In the genomic region with DNA sequence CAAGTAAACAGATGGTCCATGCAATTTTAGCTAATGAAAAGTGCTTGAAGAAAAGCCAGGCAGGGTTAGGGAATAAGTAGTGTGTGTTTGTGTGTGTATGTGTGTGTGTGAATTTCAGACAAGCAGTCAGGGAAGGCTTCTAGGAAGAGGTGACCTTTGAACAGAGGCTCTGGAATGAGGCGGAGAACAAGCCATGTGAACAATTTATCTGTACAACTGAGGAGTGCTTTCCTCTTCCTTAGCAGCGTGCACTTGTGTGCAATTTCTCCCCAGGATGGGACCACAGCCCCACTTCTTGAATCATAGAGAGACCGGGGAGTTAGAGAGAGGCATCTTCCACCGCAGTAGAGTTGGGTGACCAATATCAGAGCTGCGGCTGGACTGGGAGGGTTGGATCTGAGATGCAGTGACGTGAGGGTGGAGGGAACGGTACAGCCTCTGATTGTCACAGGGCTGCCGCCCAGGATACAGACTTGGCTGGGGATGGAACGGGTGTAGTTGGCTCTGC, we compare ENCODE assay signal across 1 cellular context.
TF ChIP-seq lines count a peak whose summit lies in the region.

No MANE protein-coding gene starts in this region.

TF ChIP-seq in H1, 55 proteins besides CTCF, POLR2A, EP300 and RAD21 (continued from another document):
- TF ChIP-seq BCL11A (IDR thresholded peaks at IDR 0.05; ENCODE audit: low read depth in 2 of 2, low read length in 2 of 2) = no peak
- no peak for TF ChIP-seq HDAC2 (IDR thresholded peaks at IDR 0.05; ENCODE audit: borderline replicate concordance in 1 of 2, low read depth in 2 of 2, low read length in 2 of 2)
